Comparison of ENCODE assay signal across 24 cellular contexts in genomic region chr18:75115514-75115913, GRCh38.
"Had no signal": no experiment of that assay in that cellular context is flagged by ENCODE, and none has a peak within 500 bp of the region (broad histone marks: within the 10 kb centered on the region; RNA-seq: fewer than 3 reads in every experiment).

No MANE protein-coding gene starts in this region.

- H3K36me3 ChIP-seq: brain microvascular endothelial cell, MG63 had no signal

- H3K27me3 Mint-ChIP-seq: activated CD8-positive, alpha-beta T cell treated with anti-CD3 and anti-CD28 coated beads for 36 hours; activated naive CD4-positive, alpha-beta T cell treated with anti-CD3 and anti-CD28 coated beads, Interleukin-2, amount 10 ng/mL, durations not matched to agents 7 days and 5 days; activated naive CD8-positive, alpha-beta T cell treated with anti-CD3 and anti-CD28 coated beads for 36 hours; activated T-cell treated with anti-CD3 and anti-CD28 coated beads, Interleukin-2, amount 50 U/mL, for 24 hours had no signal

- H3K9me3 Mint-ChIP-seq: activated CD8-positive, alpha-beta T cell treated with anti-CD3 and anti-CD28 coated beads for 36 hours; activated naive CD4-positive, alpha-beta T cell treated with anti-CD3 and anti-CD28 coated beads, Interleukin-2, amount 10 ng/mL, durations not matched to agents 7 days and 5 days; activated naive CD8-positive, alpha-beta T cell treated with anti-CD3 and anti-CD28 coated beads for 36 hours; activated T-cell treated with anti-CD3 and anti-CD28 coated beads, Interleukin-2, amount 50 U/mL, for 24 hours had no signal

- H3K27ac ChIP-seq: brain microvascular endothelial cell, KMS-11 had no signal

- DNase-seq: activated CD4-positive, alpha-beta T cell treated with anti-CD3 and anti-CD28 coated beads for 4 hours; activated CD8-positive, alpha-beta T cell treated with anti-CD3 and anti-CD28 coated beads for 36 hours; activated gamma-delta T cell treated with Interleukin-2 at 50 U/mL for 16 hours; activated naive CD4-positive, alpha-beta T cell treated with anti-CD3 and anti-CD28 coated beads, Interleukin-2, amount 10 ng/mL, durations not matched to agents 7 days and 5 days; activated naive CD8-positive, alpha-beta T cell treated with anti-CD3 and anti-CD28 coated beads for 36 hours; activated T-cell treated with anti-CD3 and anti-CD28 coated beads, Interleukin-2, amount 50 U/mL, for 24 hours; brain microvascular endothelial cell; MG63; NCI-H1092 treated with DMSO at 0.1 percent for 48 hours; NCI-H1417 treated with DMSO at 0.1 percent for 48 hours; NCI-H1694; NCI-H2029; NCI-H345; NCI-H510A; NCI-H526 treated with DMSO at 0.1 percent for 48 hours; NK-92 treated with Interleukin-12 subunit alpha and Interleukin-12 subunit beta, amount 100 ng/mL, for 24 hours; OCI-M1; RPMI8226; SW 1271 had no signal

- H3K4me3 Mint-ChIP-seq: activated CD8-positive, alpha-beta T cell treated with anti-CD3 and anti-CD28 coated beads for 36 hours; activated naive CD4-positive, alpha-beta T cell treated with anti-CD3 and anti-CD28 coated beads, Interleukin-2, amount 10 ng/mL, durations not matched to agents 7 days and 5 days; activated naive CD8-positive, alpha-beta T cell treated with anti-CD3 and anti-CD28 coated beads for 36 hours; activated T-cell treated with anti-CD3 and anti-CD28 coated beads, Interleukin-2, amount 50 U/mL, for 24 hours had no signal

- H3K4me3 ChIP-seq: MG63 had no signal

- ATAC-seq: activated CD4-positive, CD25-positive, alpha-beta regulatory T cell treated with anti-CD3 and anti-CD28 coated beads, Interleukin-2, amount 50 U/mL, for 24 hours; activated CD8-positive, alpha-beta T cell treated with anti-CD3 and anti-CD28 coated beads for 36 hours; Panc1; Right ventricle myocardium inferior had no signal

- H3K9me3 ChIP-seq: MG63, SK-N-SH had no signal

- H3K27ac Mint-ChIP-seq: activated CD8-positive, alpha-beta T cell treated with anti-CD3 and anti-CD28 coated beads for 36 hours; activated naive CD4-positive, alpha-beta T cell treated with anti-CD3 and anti-CD28 coated beads, Interleukin-2, amount 10 ng/mL, durations not matched to agents 7 days and 5 days; activated naive CD8-positive, alpha-beta T cell treated with anti-CD3 and anti-CD28 coated beads for 36 hours; activated T-cell treated with anti-CD3 and anti-CD28 coated beads, Interleukin-2, amount 50 U/mL, for 24 hours had no signal

- H3K36me3 Mint-ChIP-seq: activated naive CD4-positive, alpha-beta T cell treated with anti-CD3 and anti-CD28 coated beads, Interleukin-2, amount 10 ng/mL, durations not matched to agents 7 days and 5 days; activated naive CD8-positive, alpha-beta T cell treated with anti-CD3 and anti-CD28 coated beads for 36 hours had no signal

- H3K27me3 ChIP-seq: brain microvascular endothelial cell, MG63 had no signal
